18 cellular contexts compared by ENCODE assay signal in genomic region chr2:68716539-68716938, GRCh38. TPM values are rescaled to one million over a fixed set of nuclear protein-coding genes. Genes with fewer than 3 reads are reported as not detected.
DNase-seq lines count a peak whose midpoint lies in the region; ATAC-seq and TF ChIP-seq lines count a peak whose summit lies in the region.
"Had no signal": no experiment of that assay in that cellular context is flagged by ENCODE, and none has a peak within 500 bp of the region (broad histone marks: within the 10 kb centered on the region; RNA-seq: fewer than 3 reads in every experiment).

No MANE protein-coding gene starts in this region.

- H3K4me1 ChIP-seq in gastrocnemius medialis (no peaks in the 10 kb centered on the region), PC-3 (ENCODE audit: insufficient read depth, low read length) (0 out of 2 replicates have a peak, but pooled peaks cover 5% of the 10 kb centered on the region)

- DNase-seq in activated CD4-positive, alpha-beta T cell treated with anti-CD3 and anti-CD28 coated beads, Interleukin-2, amount 10 ng/mL, durations not matched to agents 7 days and 5 days = no peak
- DNase-seq in activated CD4-positive, alpha-beta T cell treated with anti-CD3 and anti-CD28 coated beads for 48 hours = no peak
- no peak for DNase-seq in activated naive CD4-positive, alpha-beta T cell treated with anti-CD3 and anti-CD28 coated beads, Interleukin-2, amount 50 U/mL, for 72 hours (ENCODE audit: low spot score in 2 of 2)
- DNase-seq in stimulated activated effector memory CD8-positive, alpha-beta T cell treated with anti-CD3 and anti-CD28 coated beads, Interleukin-12 subunit alpha, Interleukin-12 subunit beta, amount 100 ng/mL, for 72 hours (ENCODE audit: low spot score in 2 of 2) = no peak
- DNase-seq in gastrocnemius medialis (no peak), PC-3 (no peak)
- DNase-seq: hippocampal formation, kidney, mesenchymal stem cell, NCI-H2081, NCI-H510A, retina, Right ventricle myocardium superior, upper lobe of right lung had no signal

- in situ Hi-C loops in gastrocnemius medialis (cut with MboI; ENCODE audit: low sequenced_read_pairs in 4 of 4) = loop anchor here (25.0 kb wide), 1 partner anchor 229 kb away; no protein-coding TSS in a partner anchor

- H3K27ac ChIP-seq in KOPT-K1 (ENCODE audit: low read depth, low read length, poor library complexity, severe bottlenecking) (peak overlapping the region; percentile 27), gastrocnemius medialis (no peak overlapping the region), PC-3 (ENCODE audit: low read length) (no peak overlapping the region)
- H3K27ac ChIP-seq: A549, upper lobe of right lung had no signal

- H3K4me1 Mint-ChIP-seq in activated CD4-positive, alpha-beta T cell treated with anti-CD3 and anti-CD28 coated beads, Interleukin-2, amount 10 ng/mL, durations not matched to agents 7 days and 5 days = peaks cover 87% of the 10 kb centered on the region
- H3K4me1 Mint-ChIP-seq in stimulated activated effector memory CD8-positive, alpha-beta T cell treated with anti-CD3 and anti-CD28 coated beads, Interleukin-12 subunit alpha, Interleukin-12 subunit beta, amount 100 ng/mL, for 72 hours = peaks cover 72% of the 10 kb centered on the region
- H3K4me1 Mint-ChIP-seq: neural crest cell had no signal

- peaks cover 0 to 3% (median 0%) of the 10 kb centered on the region in 3 donors for H3K27me3 ChIP-seq in gastrocnemius medialis
- H3K27me3 ChIP-seq in PC-3 (ENCODE audit: low read length) = no peaks in the 10 kb centered on the region
- H3K27me3 ChIP-seq: upper lobe of right lung had no signal

- peak overlapping the region; percentile 84 for H3K27ac Mint-ChIP-seq in activated CD4-positive, alpha-beta T cell treated with anti-CD3 and anti-CD28 coated beads, Interleukin-2, amount 10 ng/mL, durations not matched to agents 7 days and 5 days
- H3K27ac Mint-ChIP-seq in activated naive CD4-positive, alpha-beta T cell treated with anti-CD3 and anti-CD28 coated beads, Interleukin-2, amount 50 U/mL, for 72 hours = peak overlapping the region; percentile 40 to 92
- H3K27ac Mint-ChIP-seq in stimulated activated effector memory CD8-positive, alpha-beta T cell treated with anti-CD3 and anti-CD28 coated beads, Interleukin-12 subunit alpha, Interleukin-12 subunit beta, amount 100 ng/mL, for 72 hours = no peak overlapping the region

- peak overlapping the region; percentile 4 for H3K4me3 Mint-ChIP-seq in activated CD4-positive, alpha-beta T cell treated with anti-CD3 and anti-CD28 coated beads, Interleukin-2, amount 10 ng/mL, durations not matched to agents 7 days and 5 days
- peak overlapping the region; percentile 34 for H3K4me3 Mint-ChIP-seq in stimulated activated effector memory CD8-positive, alpha-beta T cell treated with anti-CD3 and anti-CD28 coated beads, Interleukin-12 subunit alpha, Interleukin-12 subunit beta, amount 100 ng/mL, for 72 hours
- H3K4me3 Mint-ChIP-seq: neural crest cell had no signal

- no peaks in the 10 kb centered on the region for H3K79me2 ChIP-seq in PC-3 (ENCODE audit: low read length)

- no TSS peak for BruUV-seq in PC-3 (replicated peaks; lab: Mats Ljungman, UMichigan)

- CTCF ChIA-PET in activated CD4-positive, alpha-beta T cell treated with anti-CD3 and anti-CD28 coated beads, Interleukin-2, amount 10 ng/mL, durations not matched to agents 7 days and 5 days (lab: Charles Lee) = interaction anchor here (1.0 to 1.8 kb wide), 7 partner anchors 10 to 209 kb away, joined by 3 to 4 read pairs (median 3); no protein-coding TSS in a partner anchor
- CTCF ChIA-PET in PC-3 (lab: Charles Lee) = interaction anchor here (1.1 kb wide), 1 partner anchor 253 kb away, joined by 6 read pairs; no protein-coding TSS in a partner anchor

- TF ChIP-seq CTCF in gastrocnemius medialis (IDR thresholded peaks at IDR 0.05 in 4 of 5, conservative IDR thresholded peaks at IDR 0.05 in 1 of 5) (no peak), PC-3 (conservative IDR thresholded peaks at IDR 0.05; ENCODE audit: low read depth, low read length) (no peak)

- H3K9me3 Mint-ChIP-seq in activated CD4-positive, alpha-beta T cell treated with anti-CD3 and anti-CD28 coated beads, Interleukin-2, amount 10 ng/mL, durations not matched to agents 7 days and 5 days = peaks cover 3% of the 10 kb centered on the region
- H3K9me3 Mint-ChIP-seq in activated naive CD4-positive, alpha-beta T cell treated with anti-CD3 and anti-CD28 coated beads, Interleukin-2, amount 50 U/mL, for 72 hours = peaks cover 0 to 5% of the 10 kb centered on the region in 2 donors
- H3K9me3 Mint-ChIP-seq in stimulated activated effector memory CD8-positive, alpha-beta T cell treated with anti-CD3 and anti-CD28 coated beads, Interleukin-12 subunit alpha, Interleukin-12 subunit beta, amount 100 ng/mL, for 72 hours = no peaks in the 10 kb centered on the region

- peaks cover 39% of the 10 kb centered on the region for H3K36me3 Mint-ChIP-seq in activated CD4-positive, alpha-beta T cell treated with anti-CD3 and anti-CD28 coated beads, Interleukin-2, amount 10 ng/mL, durations not matched to agents 7 days and 5 days (ENCODE audit: low read depth)
- peaks cover 5 to 15% of the 10 kb centered on the region in 2 donors for H3K36me3 Mint-ChIP-seq in activated naive CD4-positive, alpha-beta T cell treated with anti-CD3 and anti-CD28 coated beads, Interleukin-2, amount 50 U/mL, for 72 hours
- H3K36me3 Mint-ChIP-seq in stimulated activated effector memory CD8-positive, alpha-beta T cell treated with anti-CD3 and anti-CD28 coated beads, Interleukin-12 subunit alpha, Interleukin-12 subunit beta, amount 100 ng/mL, for 72 hours = peaks cover 6% of the 10 kb centered on the region

- no peak overlapping the region for H2AFZ ChIP-seq in PC-3 (ENCODE audit: low read length)

- intact Hi-C loops in gastrocnemius medialis (cut with DNase I; ENCODE audit: low total_unique reads) (no loop called here), PC-3 (cut with micrococcal nuclease) (no loop called here)

- peak in 1 of 2 donors; percentile 47 for ATAC-seq in activated naive CD4-positive, alpha-beta T cell treated with anti-CD3 and anti-CD28 coated beads, Interleukin-2, amount 50 U/mL, for 72 hours
- ATAC-seq in stimulated activated effector memory CD8-positive, alpha-beta T cell treated with anti-CD3 and anti-CD28 coated beads, Interleukin-12 subunit alpha, Interleukin-12 subunit beta, amount 100 ng/mL, for 72 hours = no peak
- ATAC-seq in gastrocnemius medialis (no peak), GM18870 (IDR thresholded peaks at IDR 0.05; ENCODE audit: unreplicated experiment) (no peak), PC-3 (no peak)
- ATAC-seq: upper lobe of right lung had no signal

- no peaks in the 10 kb centered on the region for H3K27me3 Mint-ChIP-seq in activated CD4-positive, alpha-beta T cell treated with anti-CD3 and anti-CD28 coated beads, Interleukin-2, amount 10 ng/mL, durations not matched to agents 7 days and 5 days

- no peak for TF ChIP-seq POLR2A in gastrocnemius medialis (IDR thresholded peaks at IDR 0.05)

- no peaks in the 10 kb centered on the region for H4K20me1 ChIP-seq in PC-3 (ENCODE audit: low read length)

- H3K9me3 ChIP-seq in KOPT-K1 (ENCODE audit: insufficient read depth, low read length, poor library complexity, severe bottlenecking) (no peaks in the 10 kb centered on the region), gastrocnemius medialis (no peaks in the 10 kb centered on the region), PC-3 (ENCODE audit: low read length) (no peaks in the 10 kb centered on the region)
- H3K9me3 ChIP-seq: A549, upper lobe of right lung had no signal

- no peak overlapping the region for H3K9ac ChIP-seq in PC-3 (ENCODE audit: low read length)

- no peaks in the 10 kb centered on the region for H3K9me2 ChIP-seq in PC-3 (replicated peaks; ENCODE audit: low read length)

- no peaks in the 10 kb centered on the region for H3F3A ChIP-seq in PC-3 (ENCODE audit: low read length, unreplicated experiment)

- H3K36me3 ChIP-seq in KOPT-K1 (ENCODE audit: insufficient read depth, low read length) (no peaks in the 10 kb centered on the region), gastrocnemius medialis (no peaks in the 10 kb centered on the region), PC-3 (ENCODE audit: low read depth, low read length) (no peaks in the 10 kb centered on the region)
- H3K36me3 ChIP-seq: upper lobe of right lung had no signal

- H3K4me3 ChIP-seq in gastrocnemius medialis = no peak overlapping the region
- no peak overlapping the region for H3K4me3 ChIP-seq in PC-3 (ENCODE audit: low read length)
- H3K4me3 ChIP-seq: A549, upper lobe of right lung had no signal

- POLR2A ChIA-PET in activated CD4-positive, alpha-beta T cell treated with anti-CD3 and anti-CD28 coated beads, Interleukin-2, amount 10 ng/mL, durations not matched to agents 7 days and 5 days (lab: Charles Lee) = no interaction called here
- POLR2A ChIA-PET in PC-3 (lab: Charles Lee; ENCODE audit: unreplicated experiment) = no interaction called here

- no peak overlapping the region for H3K4me2 ChIP-seq in PC-3 (ENCODE audit: low read length)
- H3K4me2 ChIP-seq: A549 had no signal

RNA-seq across cellular contexts. Expression of gene ARHGAP25, which starts 18.1 kb away (rescaled TPM):
- 10 to 100 TPM; 94.9 to 97.8 TPM for total RNA-seq in activated CD4-positive, alpha-beta T cell treated with anti-CD3 and anti-CD28 coated beads, Interleukin-2, amount 10 ng/mL, durations not matched to agents 7 days and 5 days
- 10 to 100 TPM; 37.7 to 43.0 TPM for total RNA-seq in activated naive CD4-positive, alpha-beta T cell treated with anti-CD3 and anti-CD28 coated beads, Interleukin-2, amount 50 U/mL, for 72 hours
- total RNA-seq in gastrocnemius medialis (1 to 10 TPM; 1.9 to 6.8 (median 3.0) TPM), PC-3 (2014; rRNA removed) (not detected in 2 replicates)

Comparison
In these comparisons a context has a peak if more than half of its experiments do, and no peak if none do; other contexts are left out.
1. RNA of gene ARHGAP25, which starts 18.1 kb away (total RNA-seq): 94.9 to 97.8 TPM in activated CD4-positive, alpha-beta T cell treated with anti-CD3 and anti-CD28 coated beads, Interleukin-2, amount 10 ng/mL, durations not matched to agents 7 days and 5 days and 37.7 to 43.0 TPM in activated naive CD4-positive, alpha-beta T cell treated with anti-CD3 and anti-CD28 coated beads, Interleukin-2, amount 50 U/mL, for 72 hours; 1.9 to 6.8 TPM in gastrocnemius medialis and not detected in PC-3; every median in the first group is over 4 times any median in the second.